In the genomic region with DNA sequence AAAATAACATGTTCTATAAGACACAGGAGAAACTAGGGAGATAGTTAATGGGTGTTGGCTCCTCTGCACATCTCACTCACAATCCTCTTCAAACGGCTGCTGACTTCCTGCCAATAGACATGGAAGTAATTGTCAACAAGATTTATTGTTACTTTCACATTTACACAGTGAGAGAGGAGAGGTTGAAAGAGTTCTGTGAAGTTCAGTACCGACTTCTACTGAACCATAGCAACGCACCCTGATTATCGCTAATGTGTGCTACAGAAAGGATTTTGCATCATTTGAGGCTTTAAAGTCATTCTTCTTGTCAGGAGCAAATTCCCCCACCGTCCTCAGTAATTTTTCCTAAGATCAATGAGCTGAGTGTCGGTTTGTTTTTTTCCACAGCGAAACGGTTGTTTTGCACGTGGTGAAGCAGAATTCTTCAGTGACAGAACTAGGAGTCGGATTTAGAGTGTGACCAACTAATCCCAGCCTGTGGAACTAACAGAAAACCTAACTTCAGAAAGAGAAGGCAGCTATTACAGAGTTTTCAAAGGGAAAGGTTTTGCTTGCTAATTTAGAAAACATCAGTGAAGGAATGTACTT, we compare ENCODE assay signal across 8 cellular contexts.
DNase-seq lines count a peak whose midpoint lies in the region; ATAC-seq and TF ChIP-seq lines count a peak whose summit lies in the region.

No MANE protein-coding gene starts in this region.

- ATAC-seq in GM18868 (IDR thresholded peaks at IDR 0.05; ENCODE audit: unreplicated experiment): peak; percentile 64
- no peak for ATAC-seq in GM21526 (IDR thresholded peaks at IDR 0.05; ENCODE audit: low FRiP score, unreplicated experiment)
- ATAC-seq in left ventricle myocardium superior: no peak

- H3K9me3 ChIP-seq in colonic mucosa: no peaks in the 10 kb centered on the region
- no peaks in the 10 kb centered on the region for H3K9me3 ChIP-seq in prostate gland

- no peaks in the 10 kb centered on the region for H3K27me3 ChIP-seq in colonic mucosa
- no peaks in the 10 kb centered on the region for H3K27me3 ChIP-seq in prostate gland (replicated peaks; ENCODE audit: insufficient read depth)

- under 1% methylated on average over 10 of the region's 10 CpGs for WGBS in prostate gland

- TF ChIP-seq CTCF in colonic mucosa (IDR thresholded peaks at IDR 0.05): no peak
- TF ChIP-seq CTCF in prostate gland (IDR thresholded peaks at IDR 0.05): no peak

- H3K36me3 ChIP-seq in colonic mucosa (no peaks in the 10 kb centered on the region), prostate gland (no peaks in the 10 kb centered on the region)

- no peak for TF ChIP-seq POLR2A in prostate gland (IDR thresholded peaks at IDR 0.05)

- H3K4me3 ChIP-seq in colonic mucosa: no peak overlapping the region
- H3K4me3 ChIP-seq in prostate gland: peak overlapping the region in 1 of 2 donors; percentile 15

- DNase-seq in NCI-H1105 (lab: John Stamatoyannopoulos, UW) (peak; percentile 81), colonic mucosa (peak; percentile 37), prostate gland (ENCODE audit: low spot score) (peak; percentile 56), SKM-1 treated with dmso at 0.1 percent for 144 hours (lab: John Stamatoyannopoulos, UW; ENCODE audit: unreplicated experiment) (no peak), left ventricle myocardium superior (no peak), Kasumi-1 (lab: John Stamatoyannopoulos, UW) (no peak)

- H3K9ac ChIP-seq in colonic mucosa (ENCODE audit: low read depth in 2 of 2, low read length in 2 of 2): no peak overlapping the region

- H3K4me1 ChIP-seq in colonic mucosa: no peaks in the 10 kb centered on the region
- H3K4me1 ChIP-seq in prostate gland (replicated peaks): no peaks in the 10 kb centered on the region

- intact Hi-C loops in colonic mucosa (cut with DNase I) (no loop called here), prostate gland (cut with DNase I) (no loop called here), left ventricle myocardium superior (cut with micrococcal nuclease) (no loop called here)

- H3K27ac ChIP-seq in colonic mucosa (no peak overlapping the region), prostate gland (no peak overlapping the region)

Comparison
In these comparisons a context has a peak if more than half of its experiments do, and no peak if none do; other contexts are left out.
1. DNase-seq: peak in NCI-H1105 (single experiment), colonic mucosa (single experiment) and prostate gland (single experiment); none in SKM-1 treated with dmso at 0.1 percent for 144 hours (single experiment), left ventricle myocardium superior (single experiment) and Kasumi-1 (0 of 2).